ENCODE assay signal across 12 cellular contexts in the genomic region with DNA sequence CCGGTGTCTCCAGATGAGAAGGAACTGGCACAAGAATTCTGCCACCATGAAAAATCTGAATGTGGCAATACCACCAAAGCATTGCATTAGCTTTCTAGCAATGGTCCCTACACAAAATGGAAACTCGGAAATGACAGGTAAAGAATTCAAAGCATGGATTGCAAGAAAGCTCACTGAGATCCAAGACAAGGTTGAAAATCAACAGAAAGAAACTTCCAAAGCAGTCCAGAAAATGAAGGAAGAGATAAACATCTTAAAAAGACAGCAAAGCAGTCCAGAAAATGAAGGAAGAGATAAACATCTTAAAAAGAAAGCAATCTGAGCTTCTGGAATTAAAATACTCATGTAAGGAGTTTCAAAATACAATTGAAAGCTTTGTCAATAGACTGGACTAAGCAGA. TPM values are rescaled to one million over a fixed set of nuclear protein-coding genes. Genes with fewer than 3 reads are reported as not detected.
"Had no signal": no experiment of that assay in that cellular context is flagged by ENCODE, and none has a peak within 500 bp of the region (broad histone marks: within the 10 kb centered on the region; RNA-seq: fewer than 3 reads in every experiment).

No MANE protein-coding gene starts in this region.

- FAIRE-seq: H1, H54 had no signal

- H3K27ac Mint-ChIP-seq: GM23338, H9, HFFc6 had no signal

- DNase-seq: GM23248, GOT3, H7, H9, HCEC 1CT, HFFc6 had no signal

- ATAC-seq: GM23338, HCT116 had no signal

- H3K9me3 ChIP-seq: HAP-1 had no signal

- H3K4me3 ChIP-seq: GM23248, GM23338, HAP-1 had no signal

- H3K9ac ChIP-seq: GM23248 had no signal

- H3K36me3 ChIP-seq: HAP-1 had no signal

- H3K4me2 ChIP-seq: GM23338 had no signal

- H3K27ac ChIP-seq: GM23248 had no signal

- H2AFZ ChIP-seq: GM23248, GM23338 had no signal

- H3K4me3 Mint-ChIP-seq: GM23338, H9, HFFc6 had no signal

- H3K4me1 ChIP-seq: HAP-1 had no signal

RNA-seq across cellular contexts. Expression of a gene that starts 16.8 kb away (rescaled TPM):
- total RNA-seq: GM23248, GM23338, H1, H4, H7, H9, HFFc6 had no signal

RNA-seq across cellular contexts. Expression of a gene that starts 46.8 kb away (rescaled TPM):
- total RNA-seq: GM23248 had no signal
